ENCODE assay signal across 8 cellular contexts in genomic region chr10:80202934-80203834, GRCh38. TPM values are rescaled to one million over a fixed set of nuclear protein-coding genes. Genes with fewer than 3 reads are reported as not detected.
DNase-seq lines count a peak whose midpoint lies in the region; ATAC-seq and TF ChIP-seq lines count a peak whose summit lies in the region.

No MANE protein-coding gene starts in this region.

- H3K4me1 ChIP-seq in BLaER1 (peaks cover 71% of the 10 kb centered on the region), PC-3 (ENCODE audit: insufficient read depth, low read length) (peaks cover 73% of the 10 kb centered on the region), rectal smooth muscle tissue (ENCODE audit: control insufficient read depth, insufficient read depth, low read length) (peaks cover 26% of the 10 kb centered on the region)

- POLR2A ChIA-PET in PC-3 (lab: Charles Lee; ENCODE audit: unreplicated experiment): interaction anchor here (0.7 to 1.3 kb wide), 4 partner anchors 16 to 45 kb away, joined by 3 to 9 read pairs (median 6); no protein-coding TSS in a partner anchor

- H3K36me3 ChIP-seq in BLaER1 (peaks cover 11% of the 10 kb centered on the region; the same call in 1 of the 2 replicates), PC-3 (ENCODE audit: low read depth, low read length) (peaks cover 21% of the 10 kb centered on the region; the same call in 1 of the 2 replicates), rectal smooth muscle tissue (ENCODE audit: control insufficient read depth, insufficient read depth, low read length) (peaks cover 4% of the 10 kb centered on the region)

- CTCF ChIA-PET in PC-3 (lab: Charles Lee): interaction anchor here (0.6 to 1.9 kb wide), 9 partner anchors 15 to 828 kb away, joined by 3 to 18 read pairs (median 4); no protein-coding TSS in a partner anchor

- peak overlapping the region; percentile 81 for H3K4me3 ChIP-seq in BLaER1
- H3K4me3 ChIP-seq in PC-3 (ENCODE audit: low read length): peak overlapping the region; percentile 69
- H3K4me3 ChIP-seq in rectal smooth muscle tissue (ENCODE audit: low read length): peak overlapping the region; percentile 78

- peak overlapping the region; percentile 88; the same call in 1 of the 2 replicates for H3K9ac ChIP-seq in BLaER1
- peak overlapping the region; percentile 74 for H3K9ac ChIP-seq in PC-3 (ENCODE audit: low read length)
- no peak overlapping the region for H3K9ac ChIP-seq in rectal smooth muscle tissue (ENCODE audit: low read length)

- H3F3A ChIP-seq in PC-3 (ENCODE audit: low read length, unreplicated experiment): peaks cover 4% of the 10 kb centered on the region

- H3K4me2 ChIP-seq in BLaER1 (peak overlapping the region; percentile 90), PC-3 (ENCODE audit: low read length) (peak overlapping the region; percentile 77)

- BruUV-seq in PC-3 (replicated peaks; lab: Mats Ljungman, UMichigan): no TSS peak

- peak; percentile 73 for ATAC-seq in GM18907 (IDR thresholded peaks at IDR 0.05; ENCODE audit: unreplicated experiment)
- ATAC-seq in HG03103 (IDR thresholded peaks at IDR 0.05; ENCODE audit: low read depth, unreplicated experiment): peak; percentile 40
- peak; percentile 23 for ATAC-seq in PC-3
- ATAC-seq in Right ventricle myocardium inferior: peak; percentile 75

- H3K79me2 ChIP-seq in PC-3 (ENCODE audit: low read length): peaks cover 95% of the 10 kb centered on the region

- intact Hi-C loops in PC-3 (cut with micrococcal nuclease) (loop anchor here (1.0 kb wide), 2 partner anchors 45 to 60 kb away; no protein-coding TSS in a partner anchor), Right ventricle myocardium inferior (cut with DNase I) (loop anchor here (1.0 to 2.0 kb wide), 2 partner anchors 17 to 34 kb away; no protein-coding TSS in a partner anchor)

- no peak overlapping the region for H2AFZ ChIP-seq in PC-3 (ENCODE audit: low read length)

- no peaks in the 10 kb centered on the region for H3K9me2 ChIP-seq in PC-3 (replicated peaks; ENCODE audit: low read length)

- no peaks in the 10 kb centered on the region for H3K9me3 ChIP-seq in BLaER1
- no peaks in the 10 kb centered on the region for H3K9me3 ChIP-seq in PC-3 (ENCODE audit: low read length)

- TF ChIP-seq CTCF in PC-3 (conservative IDR thresholded peaks at IDR 0.05; ENCODE audit: low read depth, low read length): peak; percentile 98

- DNase-seq in PC-3: peak; percentile 98
- peak; percentile 60 for DNase-seq in activated effector memory CD4-positive, alpha-beta T cell treated with Interleukin-2 at 50 U/mL for 16 hours
- peak; percentile 82 for DNase-seq in Right ventricle myocardium inferior (ENCODE audit: missing footprints)
- no peak for DNase-seq in NCI-H1092 (lab: John Stamatoyannopoulos, UW)

- peaks cover 66% of the 10 kb centered on the region for H4K20me1 ChIP-seq in BLaER1
- H4K20me1 ChIP-seq in PC-3 (ENCODE audit: low read length): peaks cover 62% of the 10 kb centered on the region

- peak overlapping the region; percentile 92; the same call in 1 of the 2 replicates for H3K27ac ChIP-seq in BLaER1
- peak overlapping the region; percentile 80 for H3K27ac ChIP-seq in PC-3 (ENCODE audit: low read length)
- H3K27ac ChIP-seq in rectal smooth muscle tissue (ENCODE audit: low read depth, low read length): peak overlapping the region; percentile 93

- no peaks in the 10 kb centered on the region for H3K27me3 ChIP-seq in BLaER1
- H3K27me3 ChIP-seq in PC-3 (ENCODE audit: low read length): no peaks in the 10 kb centered on the region
- no peaks in the 10 kb centered on the region for H3K27me3 ChIP-seq in rectal smooth muscle tissue (ENCODE audit: control insufficient read depth, insufficient read depth, low read length)

RNA-seq across cellular contexts. Expression of gene ANXA11, which starts 2.2 kb away (rescaled TPM):
- total RNA-seq in PC-3 (2014; rRNA removed) (434 and 520 TPM in 2 replicates), Right ventricle myocardium inferior (420 TPM)

Comparison
In these comparisons a context has a peak if more than half of its experiments do, and no peak if none do; other contexts are left out.
1. ATAC-seq: peak in every context shown above with its lines; median percentile 75 in Right ventricle myocardium inferior; 73 in GM18907; 40 in HG03103; 23 in PC-3.